Comparison of ENCODE assay signal across 8 cellular contexts in the genomic region with DNA sequence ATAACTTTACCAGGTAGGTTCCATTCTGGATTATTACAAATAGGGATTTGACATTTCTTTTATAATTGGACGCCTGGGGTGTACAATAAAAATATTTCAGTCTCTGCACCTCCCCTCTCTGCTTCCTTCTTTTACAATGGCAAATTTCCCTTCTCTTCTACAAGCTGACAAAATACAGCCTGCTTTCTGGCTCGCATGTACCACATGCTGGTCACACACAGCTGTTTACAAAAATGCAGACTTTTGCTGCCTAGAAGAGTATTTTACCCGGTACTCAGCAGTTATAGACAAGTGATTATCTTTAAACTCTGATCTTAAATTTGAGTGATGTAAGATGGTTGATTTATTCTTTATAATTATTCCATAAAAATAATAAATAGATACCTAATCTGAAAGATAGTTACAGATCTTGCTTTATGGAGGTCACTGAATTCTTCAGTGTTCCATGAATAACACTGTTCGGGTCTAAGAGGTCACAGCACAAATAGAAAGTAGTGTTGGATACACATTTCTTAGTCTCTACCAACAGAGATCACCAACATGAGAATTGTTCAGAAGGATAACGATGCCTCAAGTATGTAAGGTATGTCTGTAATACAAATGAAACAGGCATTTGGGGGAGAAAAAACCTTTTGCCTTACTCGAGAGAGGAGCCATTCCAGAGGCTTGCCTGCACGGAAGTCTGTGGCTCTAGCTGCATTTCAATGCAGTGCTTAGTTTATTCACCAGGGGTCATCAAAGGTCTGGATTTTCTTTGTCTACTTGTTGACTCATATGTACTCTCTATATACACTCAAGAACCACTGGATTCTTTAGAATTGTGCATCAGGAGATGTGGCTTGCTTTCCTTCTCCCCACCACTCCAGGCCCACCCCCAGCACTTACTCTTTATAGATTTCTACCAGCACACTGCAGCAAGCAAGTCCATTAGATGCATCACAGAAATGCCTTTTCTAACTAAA.
DNase-seq lines count a peak whose midpoint lies in the region; ATAC-seq and TF ChIP-seq lines count a peak whose summit lies in the region.

No MANE protein-coding gene starts in this region.

- H3K79me2 ChIP-seq in DND-41 (ENCODE audit: insufficient read depth, low read length) (no peaks in the 10 kb centered on the region), fibroblast of lung (ENCODE audit: control insufficient read depth, insufficient read depth, low read length) (no peaks in the 10 kb centered on the region)

- no peaks in the 10 kb centered on the region for H3K27me3 ChIP-seq in DND-41 (ENCODE audit: insufficient read depth, low read length, poor library complexity)
- no peaks in the 10 kb centered on the region for H3K27me3 ChIP-seq in fibroblast of lung (ENCODE audit: control insufficient read depth, insufficient read depth, low read length)

- peak; percentile 75 for TF ChIP-seq CTCF in DND-41 (IDR thresholded peaks at IDR 0.05; ENCODE audit: borderline replicate concordance, extremely low read depth, low read length, poor library complexity, severe bottlenecking)
- TF ChIP-seq CTCF in GM20000 (IDR thresholded peaks at IDR 0.05; ENCODE audit: extremely low read depth, missing control alignments): peak; percentile 38
- peak; percentile 71 for TF ChIP-seq CTCF in activated CD8-positive, alpha-beta T cell treated with anti-CD3 and anti-CD28 coated beads for 36 hours (IDR thresholded peaks at IDR 0.05)
- peak; percentile 64 to 71 for TF ChIP-seq CTCF in fibroblast of lung (conservative IDR thresholded peaks at IDR 0.05 in 1 of 2, IDR thresholded peaks at IDR 0.05 in 1 of 2; ENCODE audit: low read depth in 1 of 2, low read length in 2 of 2)

- no peaks in the 10 kb centered on the region for H3K9me3 Mint-ChIP-seq in activated CD8-positive, alpha-beta T cell treated with anti-CD3 and anti-CD28 coated beads for 36 hours
- no peaks in the 10 kb centered on the region for H3K9me3 Mint-ChIP-seq in natural killer cell treated with Interleukin-12 subunit alpha and Interleukin-12 subunit beta and Interleukin-15 and Interleukin-18, amount 100 ng/mL, for 72 hours

- DNase-seq in DND-41 (peak; percentile 20), GM20000 (ENCODE audit: low spot score) (peak; percentile 79), NCI-H460 (ENCODE audit: extremely low read depth, low read depth) (peak; percentile 71), fibroblast of lung (ENCODE audit: low read depth in 2 of 2) (peak; percentile 89 to 90), mesenteric fat pad (ENCODE audit: low spot score) (no peak)
- peak; percentile 47 for DNase-seq in activated CD8-positive, alpha-beta T cell treated with anti-CD3 and anti-CD28 coated beads for 36 hours
- DNase-seq in natural killer cell treated with Interleukin-12 subunit alpha and Interleukin-12 subunit beta and Interleukin-15 and Interleukin-18, amount 100 ng/mL, for 72 hours (ENCODE audit: low spot score): peak; percentile 67

- H3K9ac ChIP-seq in DND-41 (ENCODE audit: low read depth, low read length) (no peak overlapping the region), fibroblast of lung (ENCODE audit: insufficient read depth, low read length) (no peak overlapping the region)

- intact Hi-C loops in activated CD8-positive, alpha-beta T cell treated with anti-CD3 and anti-CD28 coated beads for 36 hours (cut with micrococcal nuclease): loop anchor here (5.0 to 10.0 kb wide), 3 partner anchors 112 to 632 kb away; no protein-coding TSS in a partner anchor

- H3K4me2 ChIP-seq in DND-41 (ENCODE audit: insufficient read depth, low read length) (0 out of 2 replicates have a peak overlapping the region, but pooled peaks have one; percentile 31), fibroblast of lung (ENCODE audit: extremely low read depth, insufficient read depth, low read length) (peak overlapping the region; percentile 51)

- H4K20me1 ChIP-seq in DND-41 (ENCODE audit: insufficient read depth, low read length): no peaks in the 10 kb centered on the region
- H4K20me1 ChIP-seq in fibroblast of lung (ENCODE audit: control insufficient read depth, extremely low read depth, insufficient read depth, low read length): no peaks in the 10 kb centered on the region

- H3K4me1 ChIP-seq in DND-41 (ENCODE audit: insufficient read depth, low read length): no peaks in the 10 kb centered on the region
- H3K4me1 ChIP-seq in fibroblast of lung (ENCODE audit: control insufficient read depth, extremely low read depth, insufficient read depth, low read length): no peaks in the 10 kb centered on the region

- POLR2A ChIA-PET in activated CD8-positive, alpha-beta T cell treated with anti-CD3 and anti-CD28 coated beads for 36 hours (lab: Charles Lee): no interaction called here

- peaks cover 1% of the 10 kb centered on the region for H3K27me3 Mint-ChIP-seq in activated CD8-positive, alpha-beta T cell treated with anti-CD3 and anti-CD28 coated beads for 36 hours
- no peaks in the 10 kb centered on the region for H3K27me3 Mint-ChIP-seq in natural killer cell treated with Interleukin-12 subunit alpha and Interleukin-12 subunit beta and Interleukin-15 and Interleukin-18, amount 100 ng/mL, for 72 hours

- no peak overlapping the region for H3K4me3 ChIP-seq in DND-41 (ENCODE audit: low read depth in 1 of 2, low read length in 2 of 2)
- H3K4me3 ChIP-seq in fibroblast of lung (replicated peaks in 1 of 4; ENCODE audit: control extremely low read depth in 1 of 4, insufficient read depth in 1 of 4, low read depth in 3 of 4, low read length in 4 of 4): peak overlapping the region in 3 of 4 experiments; percentile 22 to 41 (median 40)

- H3K36me3 Mint-ChIP-seq in activated CD8-positive, alpha-beta T cell treated with anti-CD3 and anti-CD28 coated beads for 36 hours (ENCODE audit: low read depth): no peaks in the 10 kb centered on the region
- H3K36me3 Mint-ChIP-seq in natural killer cell treated with Interleukin-12 subunit alpha and Interleukin-12 subunit beta and Interleukin-15 and Interleukin-18, amount 100 ng/mL, for 72 hours: no peaks in the 10 kb centered on the region

- peaks cover 22% of the 10 kb centered on the region for H3K4me1 Mint-ChIP-seq in activated CD8-positive, alpha-beta T cell treated with anti-CD3 and anti-CD28 coated beads for 36 hours (ENCODE audit: low read depth)
- peaks cover 11 to 31% of the 10 kb centered on the region in 2 donors for H3K4me1 Mint-ChIP-seq in natural killer cell treated with Interleukin-12 subunit alpha and Interleukin-12 subunit beta and Interleukin-15 and Interleukin-18, amount 100 ng/mL, for 72 hours (ENCODE audit: low read depth in 2 of 2)

- no peaks in the 10 kb centered on the region for H3K9me3 ChIP-seq in DND-41 (ENCODE audit: insufficient read depth, low read length, severe bottlenecking)
- H3K9me3 ChIP-seq in fibroblast of lung (ENCODE audit: control insufficient read depth, insufficient read depth, low read depth, low read length): no peaks in the 10 kb centered on the region

- CTCF ChIA-PET in activated CD8-positive, alpha-beta T cell treated with anti-CD3 and anti-CD28 coated beads for 36 hours (lab: Charles Lee): interaction anchor here (0.6 to 2.9 kb wide), 12 partner anchors 9 to 1447 kb away, joined by 3 to 14 read pairs (median 4); no protein-coding TSS in a partner anchor

- H3K36me3 ChIP-seq in DND-41 (ENCODE audit: insufficient read depth, low read length) (no peaks in the 10 kb centered on the region), fibroblast of lung (ENCODE audit: control insufficient read depth, insufficient read depth, low read length) (no peaks in the 10 kb centered on the region)

- H3K27ac ChIP-seq in DND-41 (ENCODE audit: low read length) (no peak overlapping the region), fibroblast of lung (ENCODE audit: insufficient read depth, low read length) (no peak overlapping the region)

- ATAC-seq in DND-41 (ENCODE audit: insufficient read depth, low read depth) (peak; percentile 96), HG03521 (IDR thresholded peaks at IDR 0.05; ENCODE audit: unreplicated experiment) (peak; percentile 87)
- ATAC-seq in activated CD8-positive, alpha-beta T cell treated with anti-CD3 and anti-CD28 coated beads for 36 hours: peak; percentile 97
- ATAC-seq in natural killer cell treated with Interleukin-12 subunit alpha and Interleukin-12 subunit beta and Interleukin-15 and Interleukin-18, amount 100 ng/mL, for 72 hours: peak; percentile 81 to 86

- peak overlapping the region; percentile 23 for H3K27ac Mint-ChIP-seq in activated CD8-positive, alpha-beta T cell treated with anti-CD3 and anti-CD28 coated beads for 36 hours
- peak overlapping the region; percentile 72 to 79 for H3K27ac Mint-ChIP-seq in natural killer cell treated with Interleukin-12 subunit alpha and Interleukin-12 subunit beta and Interleukin-15 and Interleukin-18, amount 100 ng/mL, for 72 hours

- peak overlapping the region; percentile 28 for H3K4me3 Mint-ChIP-seq in activated CD8-positive, alpha-beta T cell treated with anti-CD3 and anti-CD28 coated beads for 36 hours
- peak overlapping the region; percentile 43 for H3K4me3 Mint-ChIP-seq in natural killer cell treated with Interleukin-12 subunit alpha and Interleukin-12 subunit beta and Interleukin-15 and Interleukin-18, amount 100 ng/mL, for 72 hours

- H2AFZ ChIP-seq in DND-41 (ENCODE audit: low read depth, low read length) (no peak overlapping the region), fibroblast of lung (ENCODE audit: low read length) (peak overlapping the region; percentile 88)

Comparison
In these comparisons a context has a peak if more than half of its experiments do, and no peak if none do; other contexts are left out.
1. H3K4me3 ChIP-seq: peak in fibroblast of lung (3 of 4); none in DND-41 (0 of 2).
2. Peak in every context shown above with its lines, with median percentiles within 50 percentile points of each other: ATAC-seq and CTCF ChIP-seq.